17 cellular contexts compared by ENCODE assay signal in the genomic region with DNA sequence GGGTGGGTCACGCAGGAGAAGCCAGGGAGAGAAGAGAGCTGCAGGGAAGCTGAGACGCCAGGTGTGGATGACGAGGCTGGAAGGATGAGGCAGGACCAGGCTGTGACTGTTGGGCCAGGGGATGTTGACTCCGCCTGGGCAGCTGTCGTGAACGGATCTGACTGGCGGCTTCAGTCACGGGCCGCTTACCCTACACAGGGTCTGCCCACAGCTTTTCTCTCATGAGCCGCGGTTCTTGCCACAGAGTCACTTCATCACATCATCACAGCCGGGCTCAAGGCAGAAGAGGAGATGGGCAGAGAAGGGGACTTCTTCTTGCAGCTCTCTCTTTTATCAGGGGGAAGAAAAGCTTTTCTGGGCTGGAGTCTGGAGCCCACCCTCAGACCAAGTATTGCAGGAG.
"Had no signal": no experiment of that assay in that cellular context is flagged by ENCODE, and none has a peak within 500 bp of the region (broad histone marks: within the 10 kb centered on the region; RNA-seq: fewer than 3 reads in every experiment).

No MANE protein-coding gene starts in this region.

- H2AFZ ChIP-seq: hepatocyte had no signal

- H3K27ac ChIP-seq: cardiac muscle cell, hepatocyte, suprapubic skin had no signal

- H3K4me1 ChIP-seq: suprapubic skin had no signal

- H3K9me3 ChIP-seq: suprapubic skin had no signal

- H3K4me2 ChIP-seq: hepatocyte had no signal

- H3K79me2 ChIP-seq: hepatocyte had no signal

- H3K4me3 ChIP-seq: cardiac muscle cell, hepatocyte, suprapubic skin had no signal

- DNase-seq: activated CD4-positive, alpha-beta T cell treated with anti-CD3 and anti-CD28 coated beads, Interleukin-2, amount 10 ng/mL, durations not matched to agents 24 days and 14 days; activated CD4-positive, CD25-positive, alpha-beta regulatory T cell; activated effector memory CD4-positive, alpha-beta T cell treated with Interleukin-2 at 50 U/mL for 16 hours; activated naive CD4-positive, alpha-beta T cell treated with anti-CD3 and anti-CD28 coated beads, Interleukin-2, amount 50 U/mL, for 16 hours; activated T-cell treated with anti-CD3 and anti-CD28 coated beads, Interleukin-2, amount 50 U/mL, for 1 hour; left ventricle myocardium superior; mesenchymal stem cell; natural killer cell; occipital lobe; small intestine; stimulated activated CD4-positive, alpha-beta T cell treated with anti-CD3 and anti-CD28 coated beads, Interleukin-4, amount 100 ng/mL, for 4 hours; stimulated activated CD8-positive, alpha-beta memory T cell treated with anti-CD3 and anti-CD28 coated beads, Interleukin-4, amount 100 ng/mL, for 48 hours; trophoblast cell had no signal

- H3K27me3 ChIP-seq: cardiac muscle cell, hepatocyte, suprapubic skin had no signal

- ATAC-seq: esophagus mucosa, left ventricle myocardium superior, natural killer cell had no signal
